ENCODE assay signal across 1 cellular context in the genomic region with DNA sequence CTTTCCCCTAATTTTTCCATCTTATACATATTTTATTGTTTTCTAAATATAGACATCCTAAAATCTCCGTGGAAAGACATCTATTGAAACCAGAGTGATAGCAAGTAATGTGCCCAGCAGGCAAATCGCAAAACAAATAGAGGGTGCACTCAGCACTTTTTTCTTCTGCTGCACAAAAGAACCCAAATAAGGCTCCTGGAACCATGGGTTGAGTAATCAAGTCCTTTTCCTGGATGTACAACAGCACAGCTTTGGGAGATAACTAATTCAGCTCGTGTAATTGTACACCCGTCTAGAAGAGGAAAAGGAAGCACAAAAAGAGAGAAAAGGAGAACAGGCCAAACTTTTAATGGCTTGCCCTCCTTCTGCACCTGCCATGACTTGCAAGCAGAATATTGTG.
TF ChIP-seq lines count a peak whose summit lies in the region.

No MANE protein-coding gene starts in this region.

TF ChIP-seq in GM23338, 12 proteins besides CTCF, POLR2A, EP300 and RAD21 (continued from another document):
- TF ChIP-seq, protein P1, sequence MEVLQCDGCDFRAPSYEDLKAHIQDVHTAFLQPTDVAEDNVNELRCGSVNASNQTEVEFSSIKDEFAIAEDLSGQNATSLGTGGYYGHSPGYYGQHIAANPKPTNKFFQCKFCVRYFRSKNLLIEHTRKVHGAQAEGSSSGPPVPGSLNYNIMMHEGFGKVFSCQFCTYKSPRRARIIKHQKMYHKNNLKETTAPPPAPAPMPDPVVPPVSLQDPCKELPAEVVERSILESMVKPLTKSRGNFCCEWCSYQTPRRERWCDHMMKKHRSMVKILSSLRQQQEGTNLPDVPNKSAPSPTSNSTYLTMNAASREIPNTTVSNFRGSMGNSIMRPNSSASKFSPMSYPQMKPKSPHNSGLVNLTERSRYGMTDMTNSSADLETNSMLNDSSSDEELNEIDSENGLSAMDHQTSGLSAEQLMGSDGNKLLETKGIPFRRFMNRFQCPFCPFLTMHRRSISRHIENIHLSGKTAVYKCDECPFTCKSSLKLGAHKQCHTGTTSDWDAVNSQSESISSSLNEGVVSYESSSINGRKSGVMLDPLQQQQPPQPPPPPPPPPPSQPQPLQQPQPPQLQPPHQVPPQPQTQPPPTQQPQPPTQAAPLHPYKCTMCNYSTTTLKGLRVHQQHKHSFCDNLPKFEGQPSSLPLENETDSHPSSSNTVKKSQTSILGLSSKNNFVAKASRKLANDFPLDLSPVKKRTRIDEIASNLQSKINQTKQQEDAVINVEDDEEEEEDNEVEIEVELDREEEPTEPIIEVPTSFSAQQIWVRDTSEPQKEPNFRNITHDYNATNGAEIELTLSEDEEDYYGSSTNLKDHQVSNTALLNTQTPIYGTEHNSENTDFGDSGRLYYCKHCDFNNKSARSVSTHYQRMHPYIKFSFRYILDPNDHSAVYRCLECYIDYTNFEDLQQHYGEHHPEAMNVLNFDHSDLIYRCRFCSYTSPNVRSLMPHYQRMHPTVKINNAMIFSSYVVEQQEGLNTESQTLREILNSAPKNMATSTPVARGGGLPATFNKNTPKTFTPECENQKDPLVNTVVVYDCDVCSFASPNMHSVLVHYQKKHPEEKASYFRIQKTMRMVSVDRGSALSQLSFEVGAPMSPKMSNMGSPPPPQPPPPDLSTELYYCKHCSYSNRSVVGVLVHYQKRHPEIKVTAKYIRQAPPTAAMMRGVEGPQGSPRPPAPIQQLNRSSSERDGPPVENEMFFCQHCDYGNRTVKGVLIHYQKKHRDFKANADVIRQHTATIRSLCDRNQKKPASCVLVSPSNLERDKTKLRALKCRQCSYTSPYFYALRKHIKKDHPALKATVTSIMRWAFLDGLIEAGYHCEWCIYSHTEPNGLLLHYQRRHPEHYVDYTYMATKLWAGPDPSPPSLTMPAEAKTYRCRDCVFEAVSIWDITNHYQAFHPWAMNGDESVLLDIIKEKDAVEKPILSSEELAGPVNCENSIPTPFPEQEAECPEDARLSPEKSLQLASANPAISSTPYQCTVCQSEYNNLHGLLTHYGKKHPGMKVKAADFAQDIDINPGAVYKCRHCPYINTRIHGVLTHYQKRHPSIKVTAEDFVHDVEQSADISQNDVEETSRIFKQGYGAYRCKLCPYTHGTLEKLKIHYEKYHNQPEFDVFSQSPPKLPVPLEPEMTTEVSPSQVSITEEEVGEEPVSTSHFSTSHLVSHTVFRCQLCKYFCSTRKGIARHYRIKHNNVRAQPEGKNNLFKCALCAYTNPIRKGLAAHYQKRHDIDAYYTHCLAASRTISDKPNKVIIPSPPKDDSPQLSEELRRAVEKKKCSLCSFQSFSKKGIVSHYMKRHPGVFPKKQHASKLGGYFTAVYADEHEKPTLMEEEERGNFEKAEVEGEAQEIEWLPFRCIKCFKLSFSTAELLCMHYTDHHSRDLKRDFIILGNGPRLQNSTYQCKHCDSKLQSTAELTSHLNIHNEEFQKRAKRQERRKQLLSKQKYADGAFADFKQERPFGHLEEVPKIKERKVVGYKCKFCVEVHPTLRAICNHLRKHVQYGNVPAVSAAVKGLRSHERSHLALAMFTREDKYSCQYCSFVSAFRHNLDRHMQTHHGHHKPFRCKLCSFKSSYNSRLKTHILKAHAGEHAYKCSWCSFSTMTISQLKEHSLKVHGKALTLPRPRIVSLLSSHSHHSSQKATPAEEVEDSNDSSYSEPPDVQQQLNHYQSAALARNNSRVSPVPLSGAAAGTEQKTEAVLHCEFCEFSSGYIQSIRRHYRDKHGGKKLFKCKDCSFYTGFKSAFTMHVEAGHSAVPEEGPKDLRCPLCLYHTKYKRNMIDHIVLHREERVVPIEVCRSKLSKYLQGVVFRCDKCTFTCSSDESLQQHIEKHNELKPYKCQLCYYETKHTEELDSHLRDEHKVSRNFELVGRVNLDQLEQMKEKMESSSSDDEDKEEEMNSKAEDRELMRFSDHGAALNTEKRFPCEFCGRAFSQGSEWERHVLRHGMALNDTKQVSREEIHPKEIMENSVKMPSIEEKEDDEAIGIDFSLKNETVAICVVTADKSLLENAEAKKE (CRISPR knock-in tag; IDR thresholded peaks at IDR 0.05): no peak
- TF ChIP-seq POLR2AphosphoS5 (IDR thresholded peaks at IDR 0.05; ENCODE audit: low read depth) (no peak), CREB1 (CRISPR knock-in tag; IDR thresholded peaks at IDR 0.05; ENCODE audit: low read depth) (no peak), ZNF114 (CRISPR knock-in tag; IDR thresholded peaks at IDR 0.05) (no peak), JUNB (IDR thresholded peaks at IDR 0.05; ENCODE audit: unreplicated experiment) (no peak), REST (IDR thresholded peaks at IDR 0.05; ENCODE audit: unreplicated experiment) (no peak), EZH2phosphoT487 (IDR thresholded peaks at IDR 0.05; ENCODE audit: unreplicated experiment) (no peak)
